1 cellular context compared by ENCODE assay signal in genomic region chr1:199040076-199040475, GRCh38.
TF ChIP-seq lines count a peak whose summit lies in the region.

No MANE protein-coding gene starts in this region.

TF ChIP-seq in GM12878, 131 proteins besides CTCF, POLR2A, EP300 and RAD21:
- TF ChIP-seq, protein P1, sequence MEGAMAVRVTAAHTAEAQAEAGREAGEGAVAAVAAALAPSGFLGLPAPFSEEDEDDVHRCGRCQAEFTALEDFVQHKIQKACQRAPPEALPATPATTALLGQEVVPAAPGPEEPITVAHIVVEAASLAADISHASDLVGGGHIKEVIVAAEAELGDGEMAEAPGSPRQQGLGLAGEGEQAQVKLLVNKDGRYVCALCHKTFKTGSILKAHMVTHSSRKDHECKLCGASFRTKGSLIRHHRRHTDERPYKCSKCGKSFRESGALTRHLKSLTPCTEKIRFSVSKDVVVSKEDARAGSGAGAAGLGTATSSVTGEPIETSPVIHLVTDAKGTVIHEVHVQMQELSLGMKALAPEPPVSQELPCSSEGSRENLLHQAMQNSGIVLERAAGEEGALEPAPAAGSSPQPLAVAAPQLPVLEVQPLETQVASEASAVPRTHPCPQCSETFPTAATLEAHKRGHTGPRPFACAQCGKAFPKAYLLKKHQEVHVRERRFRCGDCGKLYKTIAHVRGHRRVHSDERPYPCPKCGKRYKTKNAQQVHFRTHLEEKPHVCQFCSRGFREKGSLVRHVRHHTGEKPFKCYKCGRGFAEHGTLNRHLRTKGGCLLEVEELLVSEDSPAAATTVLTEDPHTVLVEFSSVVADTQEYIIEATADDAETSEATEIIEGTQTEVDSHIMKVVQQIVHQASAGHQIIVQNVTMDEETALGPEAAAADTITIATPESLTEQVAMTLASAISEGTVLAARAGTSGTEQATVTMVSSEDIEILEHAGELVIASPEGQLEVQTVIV (IDR thresholded peaks at IDR 0.05; ENCODE audit: borderline replicate concordance, partially characterized antibody): no peak
- no peak for TF ChIP-seq POLR2AphosphoS5 (IDR thresholded peaks at IDR 0.05; ENCODE audit: low read length)
- no peak for TF ChIP-seq NBN (IDR thresholded peaks at IDR 0.05)
- TF ChIP-seq BCLAF1 (IDR thresholded peaks at IDR 0.05): no peak
- no peak for TF ChIP-seq ETV6 (conservative IDR thresholded peaks at IDR 0.05 in 1 of 2, IDR thresholded peaks at IDR 0.05 in 1 of 2; ENCODE audit: borderline replicate concordance in 1 of 2, low read depth in 1 of 2)
- TF ChIP-seq IRF5 (IDR thresholded peaks at IDR 0.05; ENCODE audit: borderline replicate concordance): no peak
- TF ChIP-seq JUNB (IDR thresholded peaks at IDR 0.05): peak; percentile 20; the same call in 1 of the 2 replicates
- TF ChIP-seq, protein P2, sequence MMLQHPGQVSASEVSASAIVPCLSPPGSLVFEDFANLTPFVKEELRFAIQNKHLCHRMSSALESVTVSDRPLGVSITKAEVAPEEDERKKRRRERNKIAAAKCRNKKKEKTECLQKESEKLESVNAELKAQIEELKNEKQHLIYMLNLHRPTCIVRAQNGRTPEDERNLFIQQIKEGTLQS (IDR thresholded peaks at IDR 0.05; ENCODE audit: borderline replicate concordance, extremely low read depth, low read depth, low read length): no peak
- no peak for TF ChIP-seq GATAD2B (conservative IDR thresholded peaks at IDR 0.05; ENCODE audit: low read depth)
- TF ChIP-seq BMI1 (IDR thresholded peaks at IDR 0.05; ENCODE audit: borderline replicate concordance): no peak
- peak; percentile 51; the same call in 1 of the 2 replicates for TF ChIP-seq RUNX3 (IDR thresholded peaks at IDR 0.05; ENCODE audit: low read length)
- TF ChIP-seq IKZF2 (IDR thresholded peaks at IDR 0.05): no peak
- TF ChIP-seq EED (IDR thresholded peaks at IDR 0.05; ENCODE audit: low read depth): no peak
- no peak for TF ChIP-seq CHD1 (IDR thresholded peaks at IDR 0.05; ENCODE audit: low read depth, low read length)
- no peak for TF ChIP-seq ZNF687 (IDR thresholded peaks at IDR 0.05)
- TF ChIP-seq, protein P3, sequence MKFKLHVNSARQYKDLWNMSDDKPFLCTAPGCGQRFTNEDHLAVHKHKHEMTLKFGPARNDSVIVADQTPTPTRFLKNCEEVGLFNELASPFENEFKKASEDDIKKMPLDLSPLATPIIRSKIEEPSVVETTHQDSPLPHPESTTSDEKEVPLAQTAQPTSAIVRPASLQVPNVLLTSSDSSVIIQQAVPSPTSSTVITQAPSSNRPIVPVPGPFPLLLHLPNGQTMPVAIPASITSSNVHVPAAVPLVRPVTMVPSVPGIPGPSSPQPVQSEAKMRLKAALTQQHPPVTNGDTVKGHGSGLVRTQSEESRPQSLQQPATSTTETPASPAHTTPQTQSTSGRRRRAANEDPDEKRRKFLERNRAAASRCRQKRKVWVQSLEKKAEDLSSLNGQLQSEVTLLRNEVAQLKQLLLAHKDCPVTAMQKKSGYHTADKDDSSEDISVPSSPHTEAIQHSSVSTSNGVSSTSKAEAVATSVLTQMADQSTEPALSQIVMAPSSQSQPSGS (IDR thresholded peaks at IDR 0.05; ENCODE audit: low read length): no peak
- TF ChIP-seq BRCA1 (IDR thresholded peaks at IDR 0.05; ENCODE audit: low read depth, low read length): no peak
